Comparison of ENCODE assay signal across 28 cellular contexts in the genomic region with DNA sequence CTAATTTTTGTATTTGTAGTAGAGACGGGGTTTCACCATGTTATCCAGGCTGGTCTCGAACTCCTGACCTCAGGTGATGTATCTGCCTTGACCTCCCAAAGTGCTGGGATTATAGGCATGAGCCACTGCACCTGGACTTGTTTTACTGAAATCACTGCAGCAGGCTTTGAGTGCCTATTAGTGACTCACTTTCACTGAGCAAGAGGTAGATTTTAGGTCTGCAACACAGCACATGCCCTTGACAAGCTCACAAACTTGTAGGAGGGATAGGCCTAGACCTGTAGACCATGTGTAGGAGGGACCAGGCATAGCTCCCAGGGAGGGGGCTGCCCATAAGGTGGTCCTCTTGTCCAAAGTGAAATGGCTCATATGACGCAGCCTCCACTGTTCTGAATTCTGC. TPM values are rescaled to one million over a fixed set of nuclear protein-coding genes. Genes with fewer than 3 reads are reported as not detected.
DNase-seq lines count a peak whose midpoint lies in the region; ATAC-seq, FAIRE-seq and TF ChIP-seq lines count a peak whose summit lies in the region.
"Had no signal": no experiment of that assay in that cellular context is flagged by ENCODE, and none has a peak within 500 bp of the region (broad histone marks: within the 10 kb centered on the region; RNA-seq: fewer than 3 reads in every experiment).

No MANE protein-coding gene starts in this region.

- FAIRE-seq in bronchial epithelial cell (lab: Jason Lieb, UNC) = no peak
- FAIRE-seq: A204.1, GM12878, GM12892, GM18507, GM19239 had no signal

- H3K4me1 ChIP-seq in foreskin keratinocyte = no peaks in the 10 kb centered on the region
- H3K4me1 ChIP-seq: BE2C, BLaER1 had no signal

- DNase-seq in WERI-Rb-1 (no peak), bronchial epithelial cell (ENCODE audit: low read depth) (peak; percentile 49), foreskin keratinocyte (peak; percentile 46 to 69), amniotic stem cell (lab: John Stamatoyannopoulos, UW) (no peak)
- no peak for DNase-seq in activated CD4-positive, CD25-positive, alpha-beta regulatory T cell treated with anti-CD3 and anti-CD28 coated beads, Interleukin-2, amount 50 U/mL, for 72 hours
- DNase-seq: 8988T; ACHN; BE2C; C1 segment of cervical spinal cord; CD4-positive, alpha-beta memory T cell; CD4-positive, CD25-positive, alpha-beta regulatory T cell; CD8-positive, alpha-beta memory T cell; COR-L47; DMS 273 treated with DMSO at 0.1 percent for 48 hours; DMS153; DMS53; DMS79; DND-41; EL; GDM1 had no signal

- TF ChIP-seq CTCF in WERI-Rb-1 (IDR thresholded peaks at IDR 0.05; ENCODE audit: low read depth, low read length) (no peak), bronchial epithelial cell (IDR thresholded peaks at IDR 0.05; ENCODE audit: insufficient read depth, low read length, severe bottlenecking) (no peak), foreskin keratinocyte (conservative IDR thresholded peaks at IDR 0.05) (no peak)

- H3K9me3 ChIP-seq in WERI-Rb-1 (ENCODE audit: severe bottlenecking) = no peaks in the 10 kb centered on the region
- H3K9me3 ChIP-seq: BE2C, BLaER1 had no signal

- H3K27me3 ChIP-seq in WERI-Rb-1 (ENCODE audit: insufficient read depth, low read depth, severe bottlenecking) = no peaks in the 10 kb centered on the region
- no peaks in the 10 kb centered on the region for H3K27me3 ChIP-seq in bronchial epithelial cell (ENCODE audit: control insufficient read depth, insufficient read depth, low read length)
- no peaks in the 10 kb centered on the region for H3K27me3 ChIP-seq in foreskin keratinocyte
- H3K27me3 ChIP-seq: BE2C, BLaER1 had no signal

- H3K4me3 ChIP-seq in WERI-Rb-1 (ENCODE audit: low read depth, low read length) = no peak overlapping the region
- H3K4me3 ChIP-seq in bronchial epithelial cell (ENCODE audit: low read depth, low read length) = no peak overlapping the region
- H3K4me3 ChIP-seq: BLaER1, GM12878 had no signal

- H3K36me3 ChIP-seq in WERI-Rb-1 (no peaks in the 10 kb centered on the region), bronchial epithelial cell (ENCODE audit: control insufficient read depth, insufficient read depth, low read length) (no peaks in the 10 kb centered on the region)
- H3K36me3 ChIP-seq: BE2C, BLaER1 had no signal

- H3K27ac ChIP-seq in WERI-Rb-1 (peak overlapping the region; percentile 35), foreskin keratinocyte (no peak overlapping the region)
- H3K27ac ChIP-seq: BLaER1 had no signal

- ATAC-seq in foreskin keratinocyte (no peak), GM21381 (IDR thresholded peaks at IDR 0.05; ENCODE audit: unreplicated experiment) (no peak)
- ATAC-seq: GM12878 had no signal

RNA-seq across cellular contexts. Expression of a gene that starts 27.0 kb away (rescaled TPM):
- 14.0 and 17.5 TPM in 2 replicates for total RNA-seq in bronchial epithelial cell
- total RNA-seq in foreskin keratinocyte = 25.3 and 27.3 TPM in 2 replicates
- polyA plus RNA-seq in foreskin keratinocyte = 8.5 and 8.8 TPM in 2 replicates

RNA-seq across cellular contexts. Expression of a gene that starts 41.2 kb away (rescaled TPM):
- under 0.01 TPM in 1 of 2 replicates, not detected in the other for total RNA-seq in bronchial epithelial cell
- total RNA-seq in foreskin keratinocyte = 0.04 TPM in 1 of 2 replicates, not detected in the other
- 0.02 TPM in 1 of 2 replicates, not detected in the other for polyA plus RNA-seq in foreskin keratinocyte
- total RNA-seq: CD4-positive, alpha-beta memory T cell; GM12878 had no signal
- polyA plus RNA-seq: CD14-positive monocyte; CD8-positive, alpha-beta memory T cell; GM12878 had no signal

Comparison
In these comparisons a context has a peak if more than half of its experiments do, and no peak if none do; other contexts are left out.
1. DNase-seq: peak in bronchial epithelial cell (single experiment) and foreskin keratinocyte (2 of 2); none in WERI-Rb-1 (single experiment), amniotic stem cell (single experiment) and activated CD4-positive, CD25-positive, alpha-beta regulatory T cell treated with anti-CD3 and anti-CD28 coated beads, Interleukin-2, amount 50 U/mL, for 72 hours (single experiment).